ENCODE assay signal across 9 cellular contexts in the genomic region with DNA sequence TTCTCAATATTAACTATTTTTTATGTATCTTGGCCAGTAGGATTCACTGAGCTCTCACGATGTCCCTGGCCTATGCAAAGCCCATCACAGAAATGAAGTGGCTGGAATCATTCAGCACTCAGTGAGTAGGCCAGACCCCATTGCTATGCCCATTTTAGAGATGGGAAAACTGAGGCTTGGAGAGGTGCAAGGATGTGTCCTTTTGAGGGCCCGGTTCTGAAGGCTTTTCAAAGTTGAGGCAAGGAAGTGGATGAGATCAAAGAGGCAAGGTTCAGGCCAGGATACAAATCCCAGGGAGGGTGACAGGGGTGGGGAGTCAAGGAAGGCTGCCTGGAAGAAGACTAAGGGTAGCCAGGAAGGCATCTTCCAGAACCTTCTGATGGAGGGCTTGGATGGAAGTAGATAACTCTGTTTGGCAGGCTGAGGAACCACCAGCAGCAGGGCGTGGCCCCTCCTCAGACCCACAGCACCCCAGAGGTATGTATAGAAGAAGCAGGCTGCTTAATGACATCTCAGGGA. TPM values are rescaled to one million over a fixed set of nuclear protein-coding genes. Genes with fewer than 3 reads are reported as not detected.
DNase-seq lines count a peak whose midpoint lies in the region; ATAC-seq and TF ChIP-seq lines count a peak whose summit lies in the region.
"Had no signal": no experiment of that assay in that cellular context is flagged by ENCODE, and none has a peak within 500 bp of the region (broad histone marks: within the 10 kb centered on the region; RNA-seq: fewer than 3 reads in every experiment).

No MANE protein-coding gene starts in this region.

- peak overlapping the region; percentile 94 for H3K4me2 ChIP-seq in GM23248 (ENCODE audit: unreplicated experiment)

- H3K9me2 ChIP-seq in GM23248 (ENCODE audit: insufficient read depth), result no peaks in the 10 kb centered on the region

- H3K36me3 Mint-ChIP-seq in T-helper 17 cell (ENCODE audit: low read depth), result peaks cover 1% of the 10 kb centered on the region

- H3K9me3 ChIP-seq in GM23248 (ENCODE audit: low read depth), result no peaks in the 10 kb centered on the region
- H3K9me3 ChIP-seq in T-helper 17 cell (ENCODE audit: control insufficient read depth, low read length, poor library complexity, severe bottlenecking), result no peaks in the 10 kb centered on the region
- H3K9me3 ChIP-seq: pancreas had no signal

- H3K4me1 Mint-ChIP-seq in T-helper 17 cell, result peaks cover 43% of the 10 kb centered on the region

- H3K4me3 ChIP-seq in GM23248, result no peak overlapping the region
- peak overlapping the region in 2 of 7 experiments; percentile 38 to 49 for H3K4me3 ChIP-seq in skin epidermis

- H3K9ac ChIP-seq in GM23248, result peak overlapping the region; percentile 96; the same call in 1 of the 2 replicates

- H3K27me3 ChIP-seq in GM23248 (replicated peaks; ENCODE audit: insufficient read depth) (no peaks in the 10 kb centered on the region), foreskin keratinocyte (no peaks in the 10 kb centered on the region)
- H3K27me3 ChIP-seq: pancreas had no signal

- peak; percentile 32 for ATAC-seq in T-helper 17 cell
- ATAC-seq in foreskin keratinocyte, result no peak
- ATAC-seq in GM19035 (IDR thresholded peaks at IDR 0.05; ENCODE audit: unreplicated experiment), result no peak
- ATAC-seq in GM21390 (IDR thresholded peaks at IDR 0.05; ENCODE audit: unreplicated experiment), result no peak
- no peak for ATAC-seq in GM18909 (IDR thresholded peaks at IDR 0.05; ENCODE audit: poor library complexity, unreplicated experiment)

- in situ Hi-C loops in GM23248 (cut with MboI), result loop anchor here (5.0 kb wide), 1 partner anchor 35 kb away; no protein-coding TSS in a partner anchor

- peaks cover 35% of the 10 kb centered on the region for H3F3A ChIP-seq in GM23248 (ENCODE audit: insufficient read depth)

- no peaks in the 10 kb centered on the region for H3K27me3 Mint-ChIP-seq in T-helper 17 cell

- H3K27ac ChIP-seq in GM23248, result peak overlapping the region; percentile 99
- H3K27ac ChIP-seq in foreskin keratinocyte, result peak overlapping the region; percentile 63
- peak overlapping the region in 14 of 21 experiments; percentile 36 to 99 (median 93) for H3K27ac ChIP-seq in skin epidermis

- H3K79me2 ChIP-seq in GM23248 (ENCODE audit: insufficient read depth), result no peaks in the 10 kb centered on the region

- DNase-seq in GM23248 (no peak), T-helper 17 cell (no peak), foreskin keratinocyte (no peak), HuH-7 (ENCODE audit: low spot score) (no peak)

- WGBS in GM23248 (ENCODE audit: low coverage in 1 of 2, low lambda C conversion rate in 2 of 2, missing lambda C conversion rate in 2 of 2), 2 experiments, result 77 to 83% methylated on average over 3 of the region's 3 CpGs

- peak overlapping the region; percentile 49; the same call in 1 of the 2 replicates for H2AFZ ChIP-seq in GM23248

- H3K4me3 Mint-ChIP-seq in T-helper 17 cell, result peak overlapping the region; percentile 98

- no peak for TF ChIP-seq CTCF in foreskin keratinocyte (conservative IDR thresholded peaks at IDR 0.05)

- H3K4me1 ChIP-seq in GM23248 (ENCODE audit: insufficient read depth) (peaks cover 11% of the 10 kb centered on the region), foreskin keratinocyte (peaks cover 21% of the 10 kb centered on the region)

- no peaks in the 10 kb centered on the region for H3K36me3 ChIP-seq in GM23248 (ENCODE audit: low read depth)
- H3K36me3 ChIP-seq: pancreas had no signal

- H4K20me1 ChIP-seq in GM23248 (ENCODE audit: insufficient read depth), result no peaks in the 10 kb centered on the region

- peak overlapping the region; percentile 97 for H3K27ac Mint-ChIP-seq in T-helper 17 cell

RNA-seq across cellular contexts. Expression of a gene that starts 18.8 kb away (rescaled TPM):
- 63.0 and 79.8 TPM in 2 replicates for total RNA-seq in GM23248 (2014; rRNA removed; shearing (Covaris generic))
- polyA plus RNA-seq in GM23248 (2016; fragmentation: Nextera tagmentation; extraction: Ambion mirVana), result 89.0 and 90.9 TPM in 2 replicates
- 10 to 100 TPM; 28.4 to 36.2 TPM for total RNA-seq in T-helper 17 cell
- 271 TPM in 2 replicates for total RNA-seq in foreskin keratinocyte
- polyA plus RNA-seq in foreskin keratinocyte, result 359 and 380 TPM in 2 replicates

RNA-seq across cellular contexts. Expression of a gene that starts 25.3 kb away (rescaled TPM):
- 11.9 and 16.1 TPM in 2 replicates for total RNA-seq in GM23248 (2014; rRNA removed; shearing (Covaris generic))
- 4.8 and 8.3 TPM in 2 replicates for polyA plus RNA-seq in GM23248 (2016; fragmentation: Nextera tagmentation; extraction: Ambion mirVana)
- total RNA-seq in T-helper 17 cell, result 1,000 to 10,000 TPM in 1 of 2 donors, 100 to 1,000 TPM in 1; 967 to 2,209 TPM
- 1.7 and 2.7 TPM in 2 replicates for total RNA-seq in foreskin keratinocyte
- 0.68 and 1.0 TPM in 2 replicates for polyA plus RNA-seq in foreskin keratinocyte

RNA-seq across cellular contexts. Expression of a gene that starts 36.0 kb away (rescaled TPM):
- total RNA-seq in GM23248 (2014; rRNA removed; shearing (Covaris generic)), result 3.9 and 8.8 TPM in 2 replicates
- 7.2 and 10.8 TPM in 2 replicates for polyA plus RNA-seq in GM23248 (2016; fragmentation: Nextera tagmentation; extraction: Ambion mirVana)
- total RNA-seq in T-helper 17 cell, result 1 to 10 TPM in 1 of 2 donors, under 1 TPM in 1; 0.91 to 1.0 TPM
- 29.0 and 38.5 TPM in 2 replicates for total RNA-seq in foreskin keratinocyte
- 18.3 and 25.4 TPM in 2 replicates for polyA plus RNA-seq in foreskin keratinocyte

RNA-seq across cellular contexts. Expression of a gene that starts 37.6 kb away (rescaled TPM):
- total RNA-seq in GM23248 (2014; rRNA removed; shearing (Covaris generic)), result 3.9 and 36.5 TPM in 2 replicates
- polyA plus RNA-seq in GM23248 (2016; fragmentation: Nextera tagmentation; extraction: Ambion mirVana) (6.2 and 6.4 TPM in 2 replicates), foreskin keratinocyte (182 and 227 TPM in 2 replicates)
- total RNA-seq in T-helper 17 cell (1 to 10 TPM; 3.4 to 4.5 TPM), foreskin keratinocyte (122 and 144 TPM in 2 replicates)

RNA-seq across cellular contexts. Expression of a gene that starts 54.4 kb away (rescaled TPM):
- total RNA-seq in GM23248 (2014; rRNA removed; shearing (Covaris generic)), result 14.8 and 19.6 TPM in 2 replicates
- polyA plus RNA-seq in GM23248 (2016; fragmentation: Nextera tagmentation; extraction: Ambion mirVana) (7.8 and 8.2 TPM in 2 replicates), foreskin keratinocyte (16.6 and 17.7 TPM in 2 replicates)
- total RNA-seq in T-helper 17 cell (1 to 10 TPM; 2.3 to 6.2 TPM), foreskin keratinocyte (11.7 and 12.0 TPM in 2 replicates)

Comparison
In these comparisons a context has a peak if more than half of its experiments do, and no peak if none do; other contexts are left out.
1. RNA of a gene that starts 25.3 kb away (total RNA-seq): 967 to 2,209 TPM in T-helper 17 cell; 11.9 to 16.1 TPM in GM23248 and 1.7 to 2.7 TPM in foreskin keratinocyte; every median in the first group is over 10 times any median in the second.
2. Peak in every context shown above with its lines, with median percentiles within 50 percentile points of each other: H3K27ac ChIP-seq.